1 cellular context compared by ENCODE assay signal in genomic region chr13:52738719-52739467, GRCh38.
TF ChIP-seq lines count a peak whose summit lies in the region.

No MANE protein-coding gene starts in this region.

TF ChIP-seq in H1, 55 proteins besides CTCF, POLR2A, EP300 and RAD21 (continued from another document):
- TF ChIP-seq RXRA (IDR thresholded peaks at IDR 0.05; ENCODE audit: insufficient read depth, low read depth, low read length) (no peak), YY1 (IDR thresholded peaks at IDR 0.05; ENCODE audit: low read depth, low read length) (0 out of 2 replicates have a peak, but pooled peaks have one; percentile 6), SP2 (IDR thresholded peaks at IDR 0.05; ENCODE audit: low read length) (no peak), ASH2L (IDR thresholded peaks at IDR 0.05; ENCODE audit: low read length) (peak; percentile 58), TBP (IDR thresholded peaks at IDR 0.05; ENCODE audit: low read depth, low read length) (0 out of 2 replicates have a peak, but pooled peaks have one; percentile 15), GABPA (IDR thresholded peaks at IDR 0.05; ENCODE audit: borderline replicate concordance, insufficient read depth, low read length) (no peak), BCL11A (IDR thresholded peaks at IDR 0.05; ENCODE audit: low read depth in 2 of 2, low read length in 2 of 2) (no peak), MAX (IDR thresholded peaks at IDR 0.05) (peak; percentile 85), USF2 (IDR thresholded peaks at IDR 0.05; ENCODE audit: low read length) (no peak), TEAD4 (IDR thresholded peaks at IDR 0.05; ENCODE audit: low read depth, low read length) (no peak), CHD2 (IDR thresholded peaks at IDR 0.05; ENCODE audit: low read length) (no peak), SP4 (IDR thresholded peaks at IDR 0.05; ENCODE audit: low read length) (no peak), E2F6 (IDR thresholded peaks at IDR 0.05) (peak; percentile 25), NRF1 (IDR thresholded peaks at IDR 0.05; ENCODE audit: low read depth, low read length) (no peak), KDM4A (IDR thresholded peaks at IDR 0.05; ENCODE audit: low read depth, low read length, severe bottlenecking) (peak; percentile 51)
- TF ChIP-seq, protein P1, sequence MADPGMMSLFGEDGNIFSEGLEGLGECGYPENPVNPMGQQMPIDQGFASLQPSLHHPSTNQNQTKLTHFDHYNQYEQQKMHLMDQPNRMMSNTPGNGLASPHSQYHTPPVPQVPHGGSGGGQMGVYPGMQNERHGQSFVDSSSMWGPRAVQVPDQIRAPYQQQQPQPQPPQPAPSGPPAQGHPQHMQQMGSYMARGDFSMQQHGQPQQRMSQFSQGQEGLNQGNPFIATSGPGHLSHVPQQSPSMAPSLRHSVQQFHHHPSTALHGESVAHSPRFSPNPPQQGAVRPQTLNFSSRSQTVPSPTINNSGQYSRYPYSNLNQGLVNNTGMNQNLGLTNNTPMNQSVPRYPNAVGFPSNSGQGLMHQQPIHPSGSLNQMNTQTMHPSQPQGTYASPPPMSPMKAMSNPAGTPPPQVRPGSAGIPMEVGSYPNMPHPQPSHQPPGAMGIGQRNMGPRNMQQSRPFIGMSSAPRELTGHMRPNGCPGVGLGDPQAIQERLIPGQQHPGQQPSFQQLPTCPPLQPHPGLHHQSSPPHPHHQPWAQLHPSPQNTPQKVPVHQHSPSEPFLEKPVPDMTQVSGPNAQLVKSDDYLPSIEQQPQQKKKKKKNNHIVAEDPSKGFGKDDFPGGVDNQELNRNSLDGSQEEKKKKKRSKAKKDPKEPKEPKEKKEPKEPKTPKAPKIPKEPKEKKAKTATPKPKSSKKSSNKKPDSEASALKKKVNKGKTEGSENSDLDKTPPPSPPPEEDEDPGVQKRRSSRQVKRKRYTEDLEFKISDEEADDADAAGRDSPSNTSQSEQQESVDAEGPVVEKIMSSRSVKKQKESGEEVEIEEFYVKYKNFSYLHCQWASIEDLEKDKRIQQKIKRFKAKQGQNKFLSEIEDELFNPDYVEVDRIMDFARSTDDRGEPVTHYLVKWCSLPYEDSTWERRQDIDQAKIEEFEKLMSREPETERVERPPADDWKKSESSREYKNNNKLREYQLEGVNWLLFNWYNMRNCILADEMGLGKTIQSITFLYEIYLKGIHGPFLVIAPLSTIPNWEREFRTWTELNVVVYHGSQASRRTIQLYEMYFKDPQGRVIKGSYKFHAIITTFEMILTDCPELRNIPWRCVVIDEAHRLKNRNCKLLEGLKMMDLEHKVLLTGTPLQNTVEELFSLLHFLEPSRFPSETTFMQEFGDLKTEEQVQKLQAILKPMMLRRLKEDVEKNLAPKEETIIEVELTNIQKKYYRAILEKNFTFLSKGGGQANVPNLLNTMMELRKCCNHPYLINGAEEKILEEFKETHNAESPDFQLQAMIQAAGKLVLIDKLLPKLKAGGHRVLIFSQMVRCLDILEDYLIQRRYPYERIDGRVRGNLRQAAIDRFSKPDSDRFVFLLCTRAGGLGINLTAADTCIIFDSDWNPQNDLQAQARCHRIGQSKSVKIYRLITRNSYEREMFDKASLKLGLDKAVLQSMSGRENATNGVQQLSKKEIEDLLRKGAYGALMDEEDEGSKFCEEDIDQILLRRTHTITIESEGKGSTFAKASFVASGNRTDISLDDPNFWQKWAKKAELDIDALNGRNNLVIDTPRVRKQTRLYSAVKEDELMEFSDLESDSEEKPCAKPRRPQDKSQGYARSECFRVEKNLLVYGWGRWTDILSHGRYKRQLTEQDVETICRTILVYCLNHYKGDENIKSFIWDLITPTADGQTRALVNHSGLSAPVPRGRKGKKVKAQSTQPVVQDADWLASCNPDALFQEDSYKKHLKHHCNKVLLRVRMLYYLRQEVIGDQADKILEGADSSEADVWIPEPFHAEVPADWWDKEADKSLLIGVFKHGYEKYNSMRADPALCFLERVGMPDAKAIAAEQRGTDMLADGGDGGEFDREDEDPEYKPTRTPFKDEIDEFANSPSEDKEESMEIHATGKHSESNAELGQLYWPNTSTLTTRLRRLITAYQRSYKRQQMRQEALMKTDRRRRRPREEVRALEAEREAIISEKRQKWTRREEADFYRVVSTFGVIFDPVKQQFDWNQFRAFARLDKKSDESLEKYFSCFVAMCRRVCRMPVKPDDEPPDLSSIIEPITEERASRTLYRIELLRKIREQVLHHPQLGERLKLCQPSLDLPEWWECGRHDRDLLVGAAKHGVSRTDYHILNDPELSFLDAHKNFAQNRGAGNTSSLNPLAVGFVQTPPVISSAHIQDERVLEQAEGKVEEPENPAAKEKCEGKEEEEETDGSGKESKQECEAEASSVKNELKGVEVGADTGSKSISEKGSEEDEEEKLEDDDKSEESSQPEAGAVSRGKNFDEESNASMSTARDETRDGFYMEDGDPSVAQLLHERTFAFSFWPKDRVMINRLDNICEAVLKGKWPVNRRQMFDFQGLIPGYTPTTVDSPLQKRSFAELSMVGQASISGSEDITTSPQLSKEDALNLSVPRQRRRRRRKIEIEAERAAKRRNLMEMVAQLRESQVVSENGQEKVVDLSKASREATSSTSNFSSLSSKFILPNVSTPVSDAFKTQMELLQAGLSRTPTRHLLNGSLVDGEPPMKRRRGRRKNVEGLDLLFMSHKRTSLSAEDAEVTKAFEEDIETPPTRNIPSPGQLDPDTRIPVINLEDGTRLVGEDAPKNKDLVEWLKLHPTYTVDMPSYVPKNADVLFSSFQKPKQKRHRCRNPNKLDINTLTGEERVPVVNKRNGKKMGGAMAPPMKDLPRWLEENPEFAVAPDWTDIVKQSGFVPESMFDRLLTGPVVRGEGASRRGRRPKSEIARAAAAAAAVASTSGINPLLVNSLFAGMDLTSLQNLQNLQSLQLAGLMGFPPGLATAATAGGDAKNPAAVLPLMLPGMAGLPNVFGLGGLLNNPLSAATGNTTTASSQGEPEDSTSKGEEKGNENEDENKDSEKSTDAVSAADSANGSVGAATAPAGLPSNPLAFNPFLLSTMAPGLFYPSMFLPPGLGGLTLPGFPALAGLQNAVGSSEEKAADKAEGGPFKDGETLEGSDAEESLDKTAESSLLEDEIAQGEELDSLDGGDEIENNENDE (IDR thresholded peaks at IDR 0.05; ENCODE audit: insufficient replicate concordance, low read length) = no peak
- TF ChIP-seq, protein P2, sequence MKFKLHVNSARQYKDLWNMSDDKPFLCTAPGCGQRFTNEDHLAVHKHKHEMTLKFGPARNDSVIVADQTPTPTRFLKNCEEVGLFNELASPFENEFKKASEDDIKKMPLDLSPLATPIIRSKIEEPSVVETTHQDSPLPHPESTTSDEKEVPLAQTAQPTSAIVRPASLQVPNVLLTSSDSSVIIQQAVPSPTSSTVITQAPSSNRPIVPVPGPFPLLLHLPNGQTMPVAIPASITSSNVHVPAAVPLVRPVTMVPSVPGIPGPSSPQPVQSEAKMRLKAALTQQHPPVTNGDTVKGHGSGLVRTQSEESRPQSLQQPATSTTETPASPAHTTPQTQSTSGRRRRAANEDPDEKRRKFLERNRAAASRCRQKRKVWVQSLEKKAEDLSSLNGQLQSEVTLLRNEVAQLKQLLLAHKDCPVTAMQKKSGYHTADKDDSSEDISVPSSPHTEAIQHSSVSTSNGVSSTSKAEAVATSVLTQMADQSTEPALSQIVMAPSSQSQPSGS (IDR thresholded peaks at IDR 0.05; ENCODE audit: low read length) = peak; percentile 55; the same call in 1 of the 2 replicates
